In the genomic region with DNA sequence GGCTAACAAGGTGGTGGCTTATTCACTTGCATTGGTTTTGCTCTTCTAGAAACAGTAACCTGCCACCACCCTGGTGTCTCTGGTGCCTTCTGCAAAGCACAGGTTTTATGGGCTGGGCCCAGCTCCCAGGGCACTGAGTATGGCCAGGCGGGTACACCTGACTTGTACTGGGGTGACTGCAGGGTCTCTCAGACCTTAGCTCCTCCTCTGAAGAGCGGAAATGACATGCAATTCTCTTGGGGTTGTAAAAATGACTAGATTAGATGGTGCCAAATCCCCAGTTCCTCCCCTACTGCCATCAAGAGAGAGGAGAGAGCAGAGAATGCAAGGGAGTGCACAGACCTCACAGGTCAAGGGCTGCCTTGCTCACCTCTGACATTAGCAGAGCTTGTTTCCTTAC, we compare ENCODE assay signal across 9 cellular contexts. TPM values are rescaled to one million over a fixed set of nuclear protein-coding genes. Genes with fewer than 3 reads are reported as not detected.
DNase-seq lines count a peak whose midpoint lies in the region; ATAC-seq and TF ChIP-seq lines count a peak whose summit lies in the region.
"Had no signal": no experiment of that assay in that cellular context is flagged by ENCODE, and none has a peak within 500 bp of the region (broad histone marks: within the 10 kb centered on the region; RNA-seq: fewer than 3 reads in every experiment).

No MANE protein-coding gene starts in this region.

- peak overlapping the region; percentile 95 to 100 (median 98) for H3K27ac ChIP-seq in gastroesophageal sphincter
- H3K27ac ChIP-seq in subcutaneous abdominal adipose tissue (ENCODE audit: low read depth, low read length), result peak overlapping the region; percentile 93
- H3K27ac ChIP-seq in substantia nigra (ENCODE audit: low read depth, low read length, poor library complexity, severe bottlenecking), result no peak overlapping the region

- H3K4me1 ChIP-seq in gastroesophageal sphincter (peaks cover 43 to 97% (median 49%) of the 10 kb centered on the region in 3 donors), subcutaneous abdominal adipose tissue (ENCODE audit: control insufficient read depth in 5 of 5, insufficient read depth in 5 of 5, low read length in 5 of 5) (peaks cover 24 to 84% (median 76%) of the 10 kb centered on the region in 5 donors)

- H3K9ac ChIP-seq in subcutaneous abdominal adipose tissue (ENCODE audit: low read length in 5 of 5), result no peak overlapping the region

- H3K36me3 ChIP-seq in gastroesophageal sphincter, result no peaks in the 10 kb centered on the region
- no peaks in the 10 kb centered on the region for H3K36me3 ChIP-seq in subcutaneous abdominal adipose tissue (ENCODE audit: control insufficient read depth in 5 of 5, insufficient read depth in 5 of 5, low read length in 5 of 5)

- TF ChIP-seq CTCF in gastroesophageal sphincter (IDR thresholded peaks at IDR 0.05), result no peak

- no peak for TF ChIP-seq POLR2A in gastroesophageal sphincter (IDR thresholded peaks at IDR 0.05)

- H3K4me3 ChIP-seq in gastroesophageal sphincter (no peak overlapping the region), subcutaneous abdominal adipose tissue (ENCODE audit: low read depth in 1 of 5, low read length in 5 of 5) (peak overlapping the region in 2 of 5 donors; percentile 10 to 18)

- H3K9me3 ChIP-seq in gastroesophageal sphincter (no peaks in the 10 kb centered on the region), subcutaneous abdominal adipose tissue (ENCODE audit: control insufficient read depth in 5 of 5, low read length in 5 of 5) (no peaks in the 10 kb centered on the region)

- WGBS in gastroesophageal sphincter (ENCODE audit: low coverage in 1 of 2), 2 donors, result 100% methylated on average over 1 of the region's 2 CpGs; no CpG with 5 or more reads in 1 of the 2 donors

- DNase-seq in activated T-cell treated with anti-CD3 and anti-CD28 coated beads, Interleukin-2, amount 50 U/mL, for 1 hour, result peak; percentile 62
- no peak for DNase-seq in activated T-cell treated with anti-CD3 and anti-CD28 coated beads for 4 hours
- DNase-seq in T-helper 22 cell (ENCODE audit: low read depth), result peak; percentile 34
- DNase-seq in NCI-H82 (lab: John Stamatoyannopoulos, UW), result no peak
- no peak for DNase-seq in substantia nigra (lab: John Stamatoyannopoulos, UW)
- no peak for DNase-seq in medulla oblongata (ENCODE audit: extremely low spot score)
- DNase-seq: NCI-H524 had no signal

- no peak for TF ChIP-seq EP300 in gastroesophageal sphincter (IDR thresholded peaks at IDR 0.05)

- H3K27me3 ChIP-seq in gastroesophageal sphincter (no peaks in the 10 kb centered on the region), subcutaneous abdominal adipose tissue (ENCODE audit: control insufficient read depth in 5 of 5, insufficient read depth in 4 of 5, low read length in 5 of 5) (no peaks in the 10 kb centered on the region)

- no peak for ATAC-seq in gastroesophageal sphincter

RNA-seq across cellular contexts. Expression of gene ESYT2, which starts 14.7 kb away (rescaled TPM):
- 100 to 1,000 TPM; 209 to 286 (median 230) TPM for total RNA-seq in gastroesophageal sphincter

RNA-seq across cellular contexts. Expression of gene DYNC2I1, which starts 41.7 kb away (rescaled TPM):
- total RNA-seq in gastroesophageal sphincter, result 10 to 100 TPM; 11.6 to 36.9 (median 23.4) TPM

Comparison
In these comparisons a context has a peak if more than half of its experiments do, and no peak if none do; other contexts are left out.
1. DNase-seq: peak in activated T-cell treated with anti-CD3 and anti-CD28 coated beads, Interleukin-2, amount 50 U/mL, for 1 hour (single experiment) and T-helper 22 cell (single experiment); none in activated T-cell treated with anti-CD3 and anti-CD28 coated beads for 4 hours (single experiment), NCI-H82 (single experiment), substantia nigra (0 of 49) and medulla oblongata (single experiment).